In the genomic region with DNA sequence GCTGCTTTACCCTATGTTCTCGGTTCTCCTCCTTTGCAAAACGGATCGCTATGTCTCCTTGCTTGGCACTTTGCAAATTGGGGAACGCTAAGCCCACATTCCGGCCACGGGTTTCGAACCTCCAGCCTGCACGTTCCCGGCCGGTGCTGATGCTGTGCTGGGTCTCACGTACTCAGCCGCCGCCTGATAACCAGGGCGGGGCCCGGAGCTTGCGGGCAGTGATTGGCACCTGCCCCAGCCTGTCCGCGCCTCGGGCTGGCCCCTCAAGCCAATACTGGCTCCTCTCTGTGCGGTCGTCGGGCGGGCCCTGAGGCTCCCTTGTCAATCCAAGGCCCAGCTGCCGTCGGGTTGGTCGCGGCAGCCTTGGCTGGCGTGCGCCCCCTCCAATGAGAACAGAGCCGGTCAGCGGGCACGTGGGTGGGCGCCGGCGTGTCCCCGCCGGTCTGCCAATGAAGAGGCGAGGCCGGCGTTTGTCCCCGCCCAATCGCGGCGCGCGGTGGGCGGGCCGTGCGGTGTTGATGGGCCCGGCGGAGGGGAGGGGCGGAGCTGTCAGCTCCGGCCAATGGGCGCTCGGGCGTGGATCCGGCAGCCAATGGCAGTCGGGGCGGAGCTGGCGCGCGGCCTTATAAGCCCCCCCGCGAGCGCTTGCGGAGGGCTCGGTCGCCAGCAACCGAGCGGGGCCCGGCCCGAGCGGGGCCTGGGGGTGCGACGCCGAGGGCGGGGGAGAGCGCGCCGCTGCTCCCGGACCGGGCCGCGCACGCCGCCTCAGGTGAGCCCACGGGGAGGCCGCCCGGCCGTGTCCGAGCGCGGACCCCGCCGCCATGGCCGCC, we compare ENCODE assay signal across 1 cellular context.
TF ChIP-seq lines count a peak whose summit lies in the region.

TSS of gene KDM4B (plus strand) at position 652 of the 830 bp plus-strand sequence. CDS start 63,778 bp downstream, outside the sequence.

TF ChIP-seq in HepG2, 621 proteins besides CTCF, POLR2A, EP300 and RAD21 (continued from another document and continues in another):
- TF ChIP-seq MIER3 (CRISPR knock-in tag; IDR thresholded peaks at IDR 0.05; ENCODE audit: borderline replicate concordance) (no peak; the same call in 1 of the 2 replicates), ZNF251 (CRISPR knock-in tag; IDR thresholded peaks at IDR 0.05) (no peak), ATM (IDR thresholded peaks at IDR 0.05; ENCODE audit: borderline replicate concordance) (no peak), HMG20A (CRISPR knock-in tag; IDR thresholded peaks at IDR 0.05; ENCODE audit: borderline replicate concordance) (no peak), REL (CRISPR knock-in tag; conservative IDR thresholded peaks at IDR 0.05) (no peak), SIX4 (CRISPR knock-in tag; IDR thresholded peaks at IDR 0.05) (no peak), SRSF1 (optimal IDR thresholded peaks at IDR 0.05; ENCODE audit: low read depth, low read length) (peak; percentile 46), ZNF672 (CRISPR knock-in tag; IDR thresholded peaks at IDR 0.05) (no peak), U2AF2 (IDR thresholded peaks at IDR 0.05; ENCODE audit: low read depth, low read length) (no peak), DBP (CRISPR knock-in tag; IDR thresholded peaks at IDR 0.05; ENCODE audit: not compliant biosample characterization) (no peak), ZNF891 (CRISPR knock-in tag; IDR thresholded peaks at IDR 0.05) (no peak), TEAD2 (CRISPR knock-in tag; IDR thresholded peaks at IDR 0.05) (no peak), ZNF589 (CRISPR knock-in tag; conservative IDR thresholded peaks at IDR 0.05) (no peak), SNRNP70 (IDR thresholded peaks at IDR 0.05; ENCODE audit: low read depth, low read length) (no peak), SP2 (CRISPR knock-in tag; IDR thresholded peaks at IDR 0.05) (peak; percentile 100), GPN1 (CRISPR knock-in tag; IDR thresholded peaks at IDR 0.05; ENCODE audit: borderline replicate concordance) (no peak), ISL2 (CRISPR knock-in tag; IDR thresholded peaks at IDR 0.05) (no peak), NAIF1 (CRISPR knock-in tag; IDR thresholded peaks at IDR 0.05; ENCODE audit: borderline replicate concordance) (no peak), ZNF839 (CRISPR knock-in tag; IDR thresholded peaks at IDR 0.05; ENCODE audit: borderline replicate concordance) (no peak), ZNF362 (CRISPR knock-in tag; IDR thresholded peaks at IDR 0.05; ENCODE audit: borderline replicate concordance) (no peak; the same call in 1 of the 2 replicates), PREB (CRISPR knock-in tag; IDR thresholded peaks at IDR 0.05) (no peak), USF2 (IDR thresholded peaks at IDR 0.05; ENCODE audit: low read depth, low read length) (peak; percentile 87), USF2 (CRISPR knock-in tag; IDR thresholded peaks at IDR 0.05; ENCODE audit: borderline replicate concordance) (peak; percentile 93; the same call in 1 of the 2 replicates), ZNF121 (CRISPR knock-in tag; IDR thresholded peaks at IDR 0.05) (no peak), ARNT (IDR thresholded peaks at IDR 0.05) (no peak), ZNF180 (CRISPR knock-in tag; IDR thresholded peaks at IDR 0.05; ENCODE audit: borderline replicate concordance, low read depth) (no peak), CBX1 (IDR thresholded peaks at IDR 0.05; ENCODE audit: low read depth) (peak; percentile 46), ZNF572 (CRISPR knock-in tag; IDR thresholded peaks at IDR 0.05) (no peak), HOXA9 (CRISPR knock-in tag; IDR thresholded peaks at IDR 0.05; ENCODE audit: borderline replicate concordance) (no peak), TBX2 (CRISPR knock-in tag; IDR thresholded peaks at IDR 0.05; ENCODE audit: borderline replicate concordance) (peak; percentile 76; the same call in 1 of the 2 replicates), ZNF577 (CRISPR knock-in tag; IDR thresholded peaks at IDR 0.05; ENCODE audit: borderline replicate concordance, low read depth) (no peak), RARG (CRISPR knock-in tag; IDR thresholded peaks at IDR 0.05; ENCODE audit: low read depth) (no peak), HES4 (CRISPR knock-in tag; IDR thresholded peaks at IDR 0.05; ENCODE audit: borderline replicate concordance) (no peak), ZNF274 (CRISPR knock-in tag; IDR thresholded peaks at IDR 0.05) (no peak), ZSCAN30 (CRISPR knock-in tag; IDR thresholded peaks at IDR 0.05) (no peak), LCORL (IDR thresholded peaks at IDR 0.05) (no peak), LCORL (CRISPR knock-in tag; IDR thresholded peaks at IDR 0.05) (peak; percentile 63; the same call in 1 of the 2 replicates), TSC22D2 (CRISPR knock-in tag; IDR thresholded peaks at IDR 0.05; ENCODE audit: borderline replicate concordance) (0 out of 2 replicates have a peak, but pooled peaks have one; percentile 13), ZBTB44 (CRISPR knock-in tag; IDR thresholded peaks at IDR 0.05) (no peak), RFXAP (CRISPR knock-in tag; IDR thresholded peaks at IDR 0.05; ENCODE audit: borderline replicate concordance) (peak; percentile 99), ZNF292 (CRISPR knock-in tag; IDR thresholded peaks at IDR 0.05; ENCODE audit: borderline replicate concordance, low read depth) (0 out of 2 replicates have a peak, but pooled peaks have one; percentile 49), KLF11 (CRISPR knock-in tag; IDR thresholded peaks at IDR 0.05) (no peak), ZNF619 (CRISPR knock-in tag; IDR thresholded peaks at IDR 0.05) (no peak), POLR2AphosphoS5 (IDR thresholded peaks at IDR 0.05; ENCODE audit: low read depth, low read length) (peak; percentile 71), ZSCAN25 (CRISPR knock-in tag; IDR thresholded peaks at IDR 0.05) (no peak), BORCS8-MEF2B (CRISPR knock-in tag; IDR thresholded peaks at IDR 0.05) (peak; percentile 18; the same call in 1 of the 2 replicates), SMAD1 (CRISPR knock-in tag; IDR thresholded peaks at IDR 0.05; ENCODE audit: borderline replicate concordance, low read depth) (0 out of 2 replicates have a peak, but pooled peaks have one; percentile 43), ZFP41 (CRISPR knock-in tag; IDR thresholded peaks at IDR 0.05; ENCODE audit: borderline replicate concordance) (no peak), ZNF670 (CRISPR knock-in tag; IDR thresholded peaks at IDR 0.05; ENCODE audit: borderline replicate concordance) (no peak)
- TF ChIP-seq, protein P1, sequence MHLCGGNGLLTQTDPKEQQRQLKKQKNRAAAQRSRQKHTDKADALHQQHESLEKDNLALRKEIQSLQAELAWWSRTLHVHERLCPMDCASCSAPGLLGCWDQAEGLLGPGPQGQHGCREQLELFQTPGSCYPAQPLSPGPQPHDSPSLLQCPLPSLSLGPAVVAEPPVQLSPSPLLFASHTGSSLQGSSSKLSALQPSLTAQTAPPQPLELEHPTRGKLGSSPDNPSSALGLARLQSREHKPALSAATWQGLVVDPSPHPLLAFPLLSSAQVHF (CRISPR knock-in tag; IDR thresholded peaks at IDR 0.05): no peak
- TF ChIP-seq, protein P2, sequence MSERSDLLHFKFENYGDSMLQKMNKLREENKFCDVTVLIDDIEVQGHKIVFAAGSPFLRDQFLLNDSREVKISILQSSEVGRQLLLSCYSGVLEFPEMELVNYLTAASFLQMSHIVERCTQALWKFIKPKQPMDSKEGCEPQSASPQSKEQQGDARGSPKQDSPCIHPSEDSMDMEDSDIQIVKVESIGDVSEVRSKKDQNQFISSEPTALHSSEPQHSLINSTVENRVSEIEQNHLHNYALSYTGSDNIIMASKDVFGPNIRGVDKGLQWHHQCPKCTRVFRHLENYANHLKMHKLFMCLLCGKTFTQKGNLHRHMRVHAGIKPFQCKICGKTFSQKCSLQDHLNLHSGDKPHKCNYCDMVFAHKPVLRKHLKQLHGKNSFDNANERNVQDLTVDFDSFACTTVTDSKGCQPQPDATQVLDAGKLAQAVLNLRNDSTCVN (CRISPR knock-in tag; IDR thresholded peaks at IDR 0.05; ENCODE audit: borderline replicate concordance): no peak
- TF ChIP-seq, protein P3, sequence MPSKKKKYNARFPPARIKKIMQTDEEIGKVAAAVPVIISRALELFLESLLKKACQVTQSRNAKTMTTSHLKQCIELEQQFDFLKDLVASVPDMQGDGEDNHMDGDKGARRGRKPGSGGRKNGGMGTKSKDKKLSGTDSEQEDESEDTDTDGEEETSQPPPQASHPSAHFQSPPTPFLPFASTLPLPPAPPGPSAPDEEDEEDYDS (CRISPR knock-in tag; IDR thresholded peaks at IDR 0.05): peak; percentile 95
- TF ChIP-seq, protein P4, sequence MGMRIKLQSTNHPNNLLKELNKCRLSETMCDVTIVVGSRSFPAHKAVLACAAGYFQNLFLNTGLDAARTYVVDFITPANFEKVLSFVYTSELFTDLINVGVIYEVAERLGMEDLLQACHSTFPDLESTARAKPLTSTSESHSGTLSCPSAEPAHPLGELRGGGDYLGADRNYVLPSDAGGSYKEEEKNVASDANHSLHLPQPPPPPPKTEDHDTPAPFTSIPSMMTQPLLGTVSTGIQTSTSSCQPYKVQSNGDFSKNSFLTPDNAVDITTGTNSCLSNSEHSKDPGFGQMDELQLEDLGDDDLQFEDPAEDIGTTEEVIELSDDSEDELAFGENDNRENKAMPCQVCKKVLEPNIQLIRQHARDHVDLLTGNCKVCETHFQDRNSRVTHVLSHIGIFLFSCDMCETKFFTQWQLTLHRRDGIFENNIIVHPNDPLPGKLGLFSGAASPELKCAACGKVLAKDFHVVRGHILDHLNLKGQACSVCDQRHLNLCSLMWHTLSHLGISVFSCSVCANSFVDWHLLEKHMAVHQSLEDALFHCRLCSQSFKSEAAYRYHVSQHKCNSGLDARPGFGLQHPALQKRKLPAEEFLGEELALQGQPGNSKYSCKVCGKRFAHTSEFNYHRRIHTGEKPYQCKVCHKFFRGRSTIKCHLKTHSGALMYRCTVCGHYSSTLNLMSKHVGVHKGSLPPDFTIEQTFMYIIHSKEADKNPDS (CRISPR knock-in tag; IDR thresholded peaks at IDR 0.05): no peak
- TF ChIP-seq, protein P5, sequence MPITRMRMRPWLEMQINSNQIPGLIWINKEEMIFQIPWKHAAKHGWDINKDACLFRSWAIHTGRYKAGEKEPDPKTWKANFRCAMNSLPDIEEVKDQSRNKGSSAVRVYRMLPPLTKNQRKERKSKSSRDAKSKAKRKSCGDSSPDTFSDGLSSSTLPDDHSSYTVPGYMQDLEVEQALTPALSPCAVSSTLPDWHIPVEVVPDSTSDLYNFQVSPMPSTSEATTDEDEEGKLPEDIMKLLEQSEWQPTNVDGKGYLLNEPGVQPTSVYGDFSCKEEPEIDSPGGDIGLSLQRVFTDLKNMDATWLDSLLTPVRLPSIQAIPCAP (CRISPR knock-in tag; IDR thresholded peaks at IDR 0.05; ENCODE audit: low read depth): no peak
- TF ChIP-seq, protein P6, sequence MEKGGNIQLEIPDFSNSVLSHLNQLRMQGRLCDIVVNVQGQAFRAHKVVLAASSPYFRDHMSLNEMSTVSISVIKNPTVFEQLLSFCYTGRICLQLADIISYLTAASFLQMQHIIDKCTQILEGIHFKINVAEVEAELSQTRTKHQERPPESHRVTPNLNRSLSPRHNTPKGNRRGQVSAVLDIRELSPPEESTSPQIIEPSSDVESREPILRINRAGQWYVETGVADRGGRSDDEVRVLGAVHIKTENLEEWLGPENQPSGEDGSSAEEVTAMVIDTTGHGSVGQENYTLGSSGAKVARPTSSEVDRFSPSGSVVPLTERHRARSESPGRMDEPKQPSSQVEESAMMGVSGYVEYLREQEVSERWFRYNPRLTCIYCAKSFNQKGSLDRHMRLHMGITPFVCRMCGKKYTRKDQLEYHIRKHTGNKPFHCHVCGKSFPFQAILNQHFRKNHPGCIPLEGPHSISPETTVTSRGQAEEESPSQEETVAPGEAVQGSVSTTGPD (CRISPR knock-in tag; IDR thresholded peaks at IDR 0.05): no peak
